13 cellular contexts compared by ENCODE assay signal in genomic region chr11:98835336-98835735, GRCh38.
"Had no signal": no experiment of that assay in that cellular context is flagged by ENCODE, and none has a peak within 500 bp of the region (broad histone marks: within the 10 kb centered on the region; RNA-seq: fewer than 3 reads in every experiment).

No MANE protein-coding gene starts in this region.

- H3K4me1 ChIP-seq: gastroesophageal sphincter, pancreas had no signal

- DNase-seq: activated CD4-positive, alpha-beta memory T cell treated with anti-CD3 and anti-CD28 coated beads for 36 hours; activated CD4-positive, alpha-beta T cell treated with anti-CD3 and anti-CD28 coated beads for 36 hours; activated CD8-positive, alpha-beta memory T cell treated with anti-CD3 and anti-CD28 coated beads, Interleukin-2, amount 10 ng/mL, durations not matched to agents 7 days and 5 days; activated naive CD4-positive, alpha-beta T cell treated with anti-CD3 and anti-CD28 coated beads, Interleukin-2, amount 10 ng/mL, durations not matched to agents 7 days and 5 days; activated T-cell treated with anti-CD3 and anti-CD28 coated beads, Interleukin-2, amount 50 U/mL, for 1 hour; left colon; naive thymus-derived CD8-positive, alpha-beta T cell; pancreas; T1000 had no signal

- H3K27me3 ChIP-seq: gastroesophageal sphincter, pancreas had no signal

- H3K27ac ChIP-seq: gastroesophageal sphincter, pancreas, thoracic aorta, VCaP had no signal

- ATAC-seq: activated CD4-positive, alpha-beta T cell treated with anti-CD3 and anti-CD28 coated beads for 36 hours; activated CD8-positive, alpha-beta memory T cell treated with anti-CD3 and anti-CD28 coated beads, Interleukin-2, amount 10 ng/mL, durations not matched to agents 7 days and 5 days; gastroesophageal sphincter; left colon; naive thymus-derived CD8-positive, alpha-beta T cell; pancreas; stimulated activated effector memory CD8-positive, alpha-beta T cell treated with anti-CD3 and anti-CD28 coated beads, Interleukin-12 subunit alpha, Interleukin-12 subunit beta, amount 100 ng/mL, for 72 hours had no signal

- H3K36me3 ChIP-seq: gastroesophageal sphincter, pancreas, thoracic aorta had no signal

- H3K9me3 ChIP-seq: gastroesophageal sphincter, pancreas, thoracic aorta had no signal

- H3K4me3 ChIP-seq: gastroesophageal sphincter, pancreas, thoracic aorta had no signal
